Comparison of ENCODE assay signal across 7 cellular contexts in the genomic region with DNA sequence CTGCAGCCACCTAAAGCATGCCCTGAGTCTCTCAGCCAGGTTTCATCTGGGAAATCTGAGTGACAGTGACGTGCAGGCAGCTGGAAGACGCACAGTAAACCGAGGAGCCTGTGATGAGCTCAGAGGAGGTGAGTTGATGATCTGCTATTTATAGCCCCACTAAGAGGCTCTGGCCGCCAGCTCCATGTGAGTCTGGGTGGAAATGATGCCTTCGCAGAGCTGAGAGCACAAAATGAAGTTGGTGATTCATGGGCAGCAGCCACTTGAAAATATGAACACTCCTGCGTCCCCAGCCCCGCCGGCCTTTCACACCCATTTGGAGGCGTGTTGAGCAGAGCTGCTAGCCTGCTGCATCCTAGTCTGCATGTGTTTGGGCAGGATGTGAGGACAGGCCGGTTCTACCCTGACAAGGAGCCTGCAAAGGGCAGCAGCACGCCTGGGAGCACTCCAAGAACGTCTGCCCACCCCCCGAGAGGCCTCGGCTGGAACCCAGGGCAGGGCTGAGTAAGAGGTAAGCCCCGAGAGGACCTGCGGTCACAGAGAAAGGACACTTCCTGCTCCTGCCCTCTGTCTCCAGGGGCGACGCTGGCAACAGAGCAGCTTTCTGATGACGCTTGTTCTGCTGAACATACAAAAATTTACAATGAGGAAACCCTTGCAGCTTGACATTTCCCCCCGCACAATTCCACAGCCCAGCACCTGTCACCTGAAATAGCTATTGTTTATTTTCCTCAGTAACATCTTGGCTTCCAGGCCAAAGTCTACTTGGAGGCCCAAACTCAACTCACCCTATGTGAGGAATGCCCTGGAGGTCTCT. TPM values are rescaled to one million over a fixed set of nuclear protein-coding genes. Genes with fewer than 3 reads are reported as not detected.
DNase-seq lines count a peak whose midpoint lies in the region; ATAC-seq and TF ChIP-seq lines count a peak whose summit lies in the region.

No MANE protein-coding gene starts in this region.

- H3K27ac Mint-ChIP-seq in activated CD8-positive, alpha-beta memory T cell treated with anti-CD3 and anti-CD28 coated beads, Interleukin-2, amount 10 ng/mL, durations not matched to agents 7 days and 5 days = peak overlapping the region; percentile 52
- H3K27ac Mint-ChIP-seq in nephron progenitor cell = peak overlapping the region; percentile 78

- 22 to 36% methylated on average over 20 of the region's 20 CpGs for WGBS in esophagus, 2 donors
- 50 to 60% methylated on average over 14 to 20 of the region's 20 CpGs for WGBS in testis, 2 donors

- no peak overlapping the region for H3K4me3 ChIP-seq in esophagus (ENCODE audit: low read depth in 1 of 2, low read length in 2 of 2)
- no peak overlapping the region for H3K4me3 ChIP-seq in testis

- H3K4me1 ChIP-seq in esophagus (ENCODE audit: control insufficient read depth in 2 of 2, insufficient read depth in 2 of 2, low read length in 1 of 2) (peaks cover 12 to 16% of the 10 kb centered on the region in 2 donors), testis (peaks cover 7% of the 10 kb centered on the region)

- H3K27me3 Mint-ChIP-seq in activated CD8-positive, alpha-beta memory T cell treated with anti-CD3 and anti-CD28 coated beads, Interleukin-2, amount 10 ng/mL, durations not matched to agents 7 days and 5 days = peaks cover 2% of the 10 kb centered on the region
- H3K27me3 Mint-ChIP-seq in nephron progenitor cell (ENCODE audit: low read depth, poor library complexity) = peaks cover 8% of the 10 kb centered on the region

- H3K27me3 ChIP-seq in esophagus (ENCODE audit: control insufficient read depth in 1 of 2, insufficient read depth in 2 of 2, low read length in 2 of 2) = no peaks in the 10 kb centered on the region
- no peaks in the 10 kb centered on the region for H3K27me3 ChIP-seq in testis

- TF ChIP-seq CTCF in nephron progenitor cell (IDR thresholded peaks at IDR 0.05) = no peak
- TF ChIP-seq CTCF in testis (IDR thresholded peaks at IDR 0.05) = no peak

- DNase-seq in NCI-H345 treated with DMSO at 0.1 percent for 48 hours (lab: John Stamatoyannopoulos, UW; ENCODE audit: unreplicated experiment) = peak; percentile 29
- peak; percentile 83 for DNase-seq in activated CD8-positive, alpha-beta memory T cell treated with anti-CD3 and anti-CD28 coated beads, Interleukin-2, amount 10 ng/mL, durations not matched to agents 7 days and 5 days
- no peak for DNase-seq in nephron progenitor cell
- DNase-seq in testis = peak; percentile 31

- no peak for TF ChIP-seq POLR2A in testis (IDR thresholded peaks at IDR 0.05)

- H3K36me3 Mint-ChIP-seq in activated CD8-positive, alpha-beta memory T cell treated with anti-CD3 and anti-CD28 coated beads, Interleukin-2, amount 10 ng/mL, durations not matched to agents 7 days and 5 days = no peaks in the 10 kb centered on the region
- no peaks in the 10 kb centered on the region for H3K36me3 Mint-ChIP-seq in nephron progenitor cell (ENCODE audit: low read depth)

- peak overlapping the region; percentile 13 for H3K4me3 Mint-ChIP-seq in activated CD8-positive, alpha-beta memory T cell treated with anti-CD3 and anti-CD28 coated beads, Interleukin-2, amount 10 ng/mL, durations not matched to agents 7 days and 5 days
- H3K4me3 Mint-ChIP-seq in nephron progenitor cell = no peak overlapping the region

- peaks cover 28% of the 10 kb centered on the region for H3K4me1 Mint-ChIP-seq in activated CD8-positive, alpha-beta memory T cell treated with anti-CD3 and anti-CD28 coated beads, Interleukin-2, amount 10 ng/mL, durations not matched to agents 7 days and 5 days
- H3K4me1 Mint-ChIP-seq in nephron progenitor cell = peaks cover 33% of the 10 kb centered on the region

- ATAC-seq in GM18870 (IDR thresholded peaks at IDR 0.05; ENCODE audit: unreplicated experiment) = peak; percentile 62
- peak; percentile 48 for ATAC-seq in HG03039 (IDR thresholded peaks at IDR 0.05; ENCODE audit: unreplicated experiment)
- ATAC-seq in activated CD8-positive, alpha-beta memory T cell treated with anti-CD3 and anti-CD28 coated beads, Interleukin-2, amount 10 ng/mL, durations not matched to agents 7 days and 5 days = peak; percentile 88

- H3K9me3 ChIP-seq in esophagus (ENCODE audit: control insufficient read depth in 2 of 2, insufficient read depth in 1 of 2, low read depth in 1 of 2, low read length in 1 of 2) = no peaks in the 10 kb centered on the region
- H3K9me3 ChIP-seq in testis = no peaks in the 10 kb centered on the region

- peak overlapping the region; percentile 24 to 76 for H3K27ac ChIP-seq in esophagus (ENCODE audit: low read depth in 2 of 2, low read length in 1 of 2)
- no peak overlapping the region for H3K27ac ChIP-seq in testis

- no peaks in the 10 kb centered on the region for H3K36me3 ChIP-seq in esophagus (ENCODE audit: control insufficient read depth in 2 of 2, insufficient read depth in 2 of 2, low read length in 1 of 2)
- H3K36me3 ChIP-seq in testis (ENCODE audit: low read depth, missing control alignments) = no peaks in the 10 kb centered on the region

- intact Hi-C loops in testis (cut with DNase I; ENCODE audit: low total_unique reads) = no loop called here

- H3K9me3 Mint-ChIP-seq in activated CD8-positive, alpha-beta memory T cell treated with anti-CD3 and anti-CD28 coated beads, Interleukin-2, amount 10 ng/mL, durations not matched to agents 7 days and 5 days (ENCODE audit: low read depth) = no peaks in the 10 kb centered on the region
- no peaks in the 10 kb centered on the region for H3K9me3 Mint-ChIP-seq in nephron progenitor cell

- CTCF ChIA-PET in activated CD8-positive, alpha-beta memory T cell treated with anti-CD3 and anti-CD28 coated beads, Interleukin-2, amount 10 ng/mL, durations not matched to agents 7 days and 5 days (lab: Charles Lee) = interaction anchor here (0.9 to 1.4 kb wide), 8 partner anchors 9 to 150 kb away, joined by 3 to 5 read pairs (median 4); a partner anchor contains a TSS

RNA-seq across cellular contexts. Expression of a gene that starts 25.1 kb away (rescaled TPM):
- 10 to 100 TPM; 28.0 to 33.8 TPM for total RNA-seq in activated CD8-positive, alpha-beta memory T cell treated with anti-CD3 and anti-CD28 coated beads, Interleukin-2, amount 10 ng/mL, durations not matched to agents 7 days and 5 days
- polyA plus RNA-seq in esophagus = 10 to 100 TPM; 13.7 to 34.6 TPM
- 10 to 100 TPM; 36.0 to 42.6 TPM for total RNA-seq in testis
- polyA plus RNA-seq in testis (ENCODE audit: insufficient read depth, low read depth, low replicate concordance) = 37.1 TPM

Comparison
In these comparisons a context has a peak if more than half of its experiments do, and no peak if none do; other contexts are left out.
1. H3K27ac ChIP-seq: peak in esophagus (2 of 2); none in testis (0 of 2).
2. Peak in every context shown above with its lines, with median percentiles within 50 percentile points of each other: ATAC-seq.